8 cellular contexts compared by ENCODE assay signal in the genomic region with DNA sequence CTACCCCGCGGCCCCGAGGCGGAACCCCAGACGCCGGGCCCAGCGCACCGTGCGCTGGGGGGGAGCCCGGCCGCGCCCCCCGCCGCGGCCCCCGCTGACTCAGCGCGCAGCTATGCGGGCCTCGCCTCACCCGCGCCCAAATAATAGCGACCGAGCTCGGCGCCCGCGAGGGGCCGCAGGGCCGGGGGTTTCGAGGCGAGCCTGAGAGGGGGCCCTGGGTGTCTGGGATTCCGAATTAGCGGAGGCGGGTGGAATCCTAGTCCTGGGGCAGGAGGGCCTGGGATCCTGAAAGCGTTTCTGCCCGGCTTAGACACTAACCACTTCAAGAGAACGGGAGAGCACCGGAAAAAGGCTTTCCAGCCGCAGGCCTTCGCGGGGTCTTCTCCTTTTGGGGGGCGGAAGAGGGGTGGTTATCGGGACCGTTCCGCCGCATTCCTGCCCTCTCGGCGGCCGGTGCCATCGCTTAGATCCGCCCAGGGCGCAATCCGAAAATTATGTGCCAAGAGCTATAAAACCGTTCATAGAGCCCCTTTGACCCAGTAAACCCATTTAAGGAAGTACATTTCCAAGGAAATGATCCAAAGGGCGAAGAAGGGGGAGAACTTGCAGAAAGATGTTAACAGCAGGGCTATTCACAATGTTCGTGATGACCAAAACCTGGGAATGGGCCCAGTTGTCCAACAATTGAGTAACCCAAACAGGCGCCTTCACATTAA. TPM values are rescaled to one million over a fixed set of nuclear protein-coding genes. Genes with fewer than 3 reads are reported as not detected.
DNase-seq lines count a peak whose midpoint lies in the region; ATAC-seq, FAIRE-seq and TF ChIP-seq lines count a peak whose summit lies in the region.

No MANE protein-coding gene starts in this region.

- H3K27me3 ChIP-seq in K562 (ENCODE audit: control insufficient read depth in 2 of 2, insufficient read depth in 2 of 2, low read length in 2 of 2) (no peaks in the 10 kb centered on the region), iPS-18a (ENCODE audit: control insufficient read depth, insufficient read depth, low read length) (peaks cover 6% of the 10 kb centered on the region), sigmoid colon (no peaks in the 10 kb centered on the region)

- in situ Hi-C loops in K562 (cut with MboI): no loop called here

- no peak for TF ChIP-seq CTCF in K562 (IDR thresholded peaks at IDR 0.05 in 2 of 3, conservative IDR thresholded peaks at IDR 0.05 in 1 of 3; ENCODE audit: insufficient read depth in 2 of 3, low read depth in 1 of 3, low read length in 3 of 3)
- TF ChIP-seq CTCF in sigmoid colon (IDR thresholded peaks at IDR 0.05): no peak

- ATAC-seq in HG02852 (IDR thresholded peaks at IDR 0.05; ENCODE audit: unreplicated experiment) (peak; percentile 34), K562 (peak; percentile 66), HG02763 (IDR thresholded peaks at IDR 0.05; ENCODE audit: unreplicated experiment) (no peak)

- intact Hi-C loops in K562 (cut with micrococcal nuclease) (loop anchor here (5.0 kb wide), 3 partner anchors 67 to 188 kb away; a partner anchor contains a TSS), sigmoid colon (cut with DNase I) (loop anchor here (2.0 to 5.0 kb wide), 5 partner anchors 68 to 213 kb away; a partner anchor contains a TSS)

- H3K4me1 ChIP-seq in K562 (replicated peaks in 1 of 2; ENCODE audit: control insufficient read depth in 2 of 2, insufficient read depth in 2 of 2, low read length in 2 of 2) (peaks cover 14 to 22% of the 10 kb centered on the region in 2 experiments), iPS-18a (ENCODE audit: control insufficient read depth, low read depth, low read length) (peaks cover 26% of the 10 kb centered on the region), sigmoid colon (peaks cover 0 to 34% (median 31%) of the 10 kb centered on the region in 4 donors)

- no peak for FAIRE-seq in K562 (lab: Jason Lieb, UNC)

- DNase-seq in activated CD4-positive, alpha-beta T cell treated with anti-CD3 and anti-CD28 coated beads for 1 hour: peak; percentile 8
- no peak for DNase-seq in activated CD4-positive, alpha-beta T cell treated with anti-CD3 and anti-CD28 coated beads for 4 hours
- peak; percentile 75 for DNase-seq in OCI-M1 (lab: John Stamatoyannopoulos, UW)
- peak in 2 of 4 experiments; percentile 29 to 79 for DNase-seq in K562 (ENCODE audit: extremely low read depth in 1 of 4, low spot score in 3 of 4)
- DNase-seq in sigmoid colon: peak; percentile 89

- no peak for TF ChIP-seq EP300 in K562 (IDR thresholded peaks at IDR 0.05; ENCODE audit: low read length)
- peak in 3 of 4 donors; percentile 14 to 78 (median 28) for TF ChIP-seq EP300 in sigmoid colon (IDR thresholded peaks at IDR 0.05)

- peak overlapping the region; percentile 81 for H3K4me2 ChIP-seq in K562 (ENCODE audit: insufficient read depth, low read length)

- H3K36me3 ChIP-seq in K562 (ENCODE audit: control insufficient read depth, insufficient read depth, low read length): 0 out of 3 replicates have a peak, but pooled peaks cover 3% of the 10 kb centered on the region
- no peaks in the 10 kb centered on the region for H3K36me3 ChIP-seq in iPS-18a (ENCODE audit: control insufficient read depth, low read depth, low read length)
- no peaks in the 10 kb centered on the region for H3K36me3 ChIP-seq in sigmoid colon

- H3K9ac ChIP-seq in K562 (ENCODE audit: insufficient read depth in 1 of 2, low read depth in 2 of 2, low read length in 2 of 2) (peak overlapping the region; percentile 83 to 94), iPS-18a (ENCODE audit: low read length) (peak overlapping the region; percentile 88)

- peak overlapping the region; percentile 87 for H3K4me3 ChIP-seq in K562
- peak overlapping the region; percentile 78 for H3K4me3 ChIP-seq in iPS-18a (ENCODE audit: low read length)
- H3K4me3 ChIP-seq in sigmoid colon: peak overlapping the region; percentile 76 to 100 (median 93)

- no peaks in the 10 kb centered on the region for H3K9me3 ChIP-seq in K562 (replicated peaks; ENCODE audit: control insufficient read depth, insufficient read depth, low read depth, low read length)
- H3K9me3 ChIP-seq in iPS-18a (ENCODE audit: control insufficient read depth, low read depth, low read length): no peaks in the 10 kb centered on the region
- H3K9me3 ChIP-seq in sigmoid colon: no peaks in the 10 kb centered on the region

- peaks cover 42% of the 10 kb centered on the region for H3K79me2 ChIP-seq in K562 (ENCODE audit: control insufficient read depth, insufficient read depth, low read length)

- BruUV-seq in K562 (replicated peaks; lab: Mats Ljungman, UMichigan): TSS peak; percentile 93

- CTCF ChIA-PET in K562 (lab: Yijun Ruan, JAX; ENCODE audit: low intra/inter-chr PET ratio): no interaction called here

- H3K9me1 ChIP-seq in K562 (ENCODE audit: control insufficient read depth, insufficient read depth, low read length): no peaks in the 10 kb centered on the region

- peak overlapping the region; percentile 92 for H2AFZ ChIP-seq in K562 (ENCODE audit: low read depth, low read length)

- POLR2A ChIA-PET in K562 (lab: Yijun Ruan, JAX): interaction anchor here (0.6 to 3.5 kb wide), 10 partner anchors 11 to 754 kb away, joined by 3 to 19 read pairs (median 4); no protein-coding TSS in a partner anchor

- 10% methylated on average over 23 of the region's 58 CpGs for WGBS in K562 (ENCODE audit: insufficient coverage, low coverage, missing lambda C conversion rate)
- 1 to 3% methylated on average over 58 of the region's 58 CpGs for WGBS in sigmoid colon, 2 donors

- H4K20me1 ChIP-seq in K562 (replicated peaks; ENCODE audit: control insufficient read depth, insufficient read depth, low read length): peaks cover 25% of the 10 kb centered on the region

- TF ChIP-seq POLR2A in K562 (conservative IDR thresholded peaks at IDR 0.05): 0 out of 2 replicates have a peak, but pooled peaks have one; percentile 30
- TF ChIP-seq POLR2A in sigmoid colon (IDR thresholded peaks at IDR 0.05): peak; percentile 14 to 29

- no peak for TF ChIP-seq RAD21 in K562 (CRISPR knock-in tag; conservative IDR thresholded peaks at IDR 0.05 in 1 of 2, IDR thresholded peaks at IDR 0.05 in 1 of 2)

- peak overlapping the region; percentile 90 for H3K27ac ChIP-seq in K562 (ENCODE audit: extremely low read depth, low read depth, low read length)
- peak overlapping the region; percentile 73 for H3K27ac ChIP-seq in iPS-18a (ENCODE audit: low read length)
- peak overlapping the region; percentile 98 to 100 (median 98) for H3K27ac ChIP-seq in sigmoid colon

TF ChIP-seq in K562, 482 proteins besides CTCF, POLR2A, EP300 and RAD21 (continues in another document):
- TF ChIP-seq, protein P1, sequence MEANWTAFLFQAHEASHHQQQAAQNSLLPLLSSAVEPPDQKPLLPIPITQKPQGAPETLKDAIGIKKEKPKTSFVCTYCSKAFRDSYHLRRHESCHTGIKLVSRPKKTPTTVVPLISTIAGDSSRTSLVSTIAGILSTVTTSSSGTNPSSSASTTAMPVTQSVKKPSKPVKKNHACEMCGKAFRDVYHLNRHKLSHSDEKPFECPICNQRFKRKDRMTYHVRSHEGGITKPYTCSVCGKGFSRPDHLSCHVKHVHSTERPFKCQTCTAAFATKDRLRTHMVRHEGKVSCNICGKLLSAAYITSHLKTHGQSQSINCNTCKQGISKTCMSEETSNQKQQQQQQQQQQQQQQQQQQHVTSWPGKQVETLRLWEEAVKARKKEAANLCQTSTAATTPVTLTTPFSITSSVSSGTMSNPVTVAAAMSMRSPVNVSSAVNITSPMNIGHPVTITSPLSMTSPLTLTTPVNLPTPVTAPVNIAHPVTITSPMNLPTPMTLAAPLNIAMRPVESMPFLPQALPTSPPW (CRISPR knock-in tag; IDR thresholded peaks at IDR 0.05): peak; percentile 91
- TF ChIP-seq GATAD2B (IDR thresholded peaks at IDR 0.05; ENCODE audit: borderline replicate concordance): peak; percentile 71
- TF ChIP-seq, protein P2, sequence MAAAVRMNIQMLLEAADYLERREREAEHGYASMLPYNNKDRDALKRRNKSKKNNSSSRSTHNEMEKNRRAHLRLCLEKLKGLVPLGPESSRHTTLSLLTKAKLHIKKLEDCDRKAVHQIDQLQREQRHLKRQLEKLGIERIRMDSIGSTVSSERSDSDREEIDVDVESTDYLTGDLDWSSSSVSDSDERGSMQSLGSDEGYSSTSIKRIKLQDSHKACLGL (CRISPR knock-in tag; IDR thresholded peaks at IDR 0.05; ENCODE audit: borderline replicate concordance, poor library complexity, severe bottlenecking): no peak
- TF ChIP-seq SMAD1 (IDR thresholded peaks at IDR 0.05; ENCODE audit: low read depth, low read length, partially characterized antibody): no peak
- TF ChIP-seq, protein P3, sequence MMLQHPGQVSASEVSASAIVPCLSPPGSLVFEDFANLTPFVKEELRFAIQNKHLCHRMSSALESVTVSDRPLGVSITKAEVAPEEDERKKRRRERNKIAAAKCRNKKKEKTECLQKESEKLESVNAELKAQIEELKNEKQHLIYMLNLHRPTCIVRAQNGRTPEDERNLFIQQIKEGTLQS (IDR thresholded peaks at IDR 0.05): peak; percentile 78
- TF ChIP-seq, protein P3 (CRISPR knock-in tag; conservative IDR thresholded peaks at IDR 0.05): peak; percentile 77; the same call in 1 of the 2 replicates
- TF ChIP-seq SMAD4 (CRISPR knock-in tag; conservative IDR thresholded peaks at IDR 0.05): peak; percentile 67

RNA-seq across cellular contexts. Expression of a gene that starts 0.7 kb away (rescaled TPM):
- total RNA-seq in K562 (2011; cell fraction: chromatin; rRNA removed; ENCODE audit: low replicate concordance): 16.6 and 83.8 TPM in 2 replicates
- 4.2 and 6.4 TPM in 2 replicates for total RNA-seq in K562 (2011; cell fraction: nucleolus; rRNA removed)
- 16.1 and 32.0 TPM in 2 replicates for total RNA-seq in K562 (2011; cell fraction: nucleoplasm; rRNA removed)
- total RNA-seq in K562 (2014; rRNA removed) (14.3 and 15.0 TPM in 2 replicates), K562 (2014; rRNA removed; fragmentation: Illumina TruSeq; extraction: Trizol) (28.4 and 35.3 TPM in 2 replicates), K562 (2015; rRNA removed; fragmentation: Illumina TruSeq; extraction: Trizol) (28.1 and 30.6 TPM in 2 replicates), K562 (2021) (21.2 and 22.1 TPM in 2 replicates), sigmoid colon (10 to 100 TPM; 43.5 to 74.8 (median 48.3) TPM)
- polyA plus RNA-seq in K562 (2011; rRNA removed) (6.8 and 10.6 TPM in 2 replicates), K562 (2014; fragmentation: Illumina TruSeq; extraction: Trizol) (13.4 and 16.5 TPM in 2 replicates), K562 (2014; fragmentation: Nextera tagmentation; extraction: Ambion mirVana) (1 to 10 TPM; 4.9 to 6.0 TPM), K562 (2014; rRNA removed) (10.6 and 10.7 TPM in 2 replicates), sigmoid colon (10 to 100 TPM; 15.2 to 21.3 (median 16.8) TPM)
- 1.6 and 3.5 TPM in 2 replicates for polyA plus RNA-seq in K562 (2011; cell fraction: cytosol; rRNA removed)
- polyA plus RNA-seq in K562 (2011; cell fraction: nucleus; rRNA removed): 4.2 and 5.4 TPM in 2 replicates
- 10.8 and 12.3 TPM in 2 replicates for polyA plus RNA-seq in K562 (2012)
- polyA minus RNA-seq in K562 (2011; rRNA and poly(A)+ RNA removed): 47.6 and 51.9 TPM in 2 replicates
- polyA minus RNA-seq in K562 (2011; cell fraction: cytosol; rRNA and poly(A)+ RNA removed): 13.8 and 19.1 TPM in 2 replicates
- 13.7 and 34.7 TPM in 2 replicates for polyA minus RNA-seq in K562 (2011; cell fraction: nucleus; rRNA and poly(A)+ RNA removed)

Comparison
In these comparisons a context has a peak if more than half of its experiments do, and no peak if none do; other contexts are left out.
1. DNase-seq: peak in activated CD4-positive, alpha-beta T cell treated with anti-CD3 and anti-CD28 coated beads for 1 hour (single experiment), OCI-M1 (single experiment) and sigmoid colon (single experiment); none in activated CD4-positive, alpha-beta T cell treated with anti-CD3 and anti-CD28 coated beads for 4 hours (0 of 2).
2. Peak in every context shown above with its lines, with median percentiles within 50 percentile points of each other: H3K27ac ChIP-seq and H3K4me3 ChIP-seq.